8 cellular contexts compared by ENCODE assay signal in the genomic region with DNA sequence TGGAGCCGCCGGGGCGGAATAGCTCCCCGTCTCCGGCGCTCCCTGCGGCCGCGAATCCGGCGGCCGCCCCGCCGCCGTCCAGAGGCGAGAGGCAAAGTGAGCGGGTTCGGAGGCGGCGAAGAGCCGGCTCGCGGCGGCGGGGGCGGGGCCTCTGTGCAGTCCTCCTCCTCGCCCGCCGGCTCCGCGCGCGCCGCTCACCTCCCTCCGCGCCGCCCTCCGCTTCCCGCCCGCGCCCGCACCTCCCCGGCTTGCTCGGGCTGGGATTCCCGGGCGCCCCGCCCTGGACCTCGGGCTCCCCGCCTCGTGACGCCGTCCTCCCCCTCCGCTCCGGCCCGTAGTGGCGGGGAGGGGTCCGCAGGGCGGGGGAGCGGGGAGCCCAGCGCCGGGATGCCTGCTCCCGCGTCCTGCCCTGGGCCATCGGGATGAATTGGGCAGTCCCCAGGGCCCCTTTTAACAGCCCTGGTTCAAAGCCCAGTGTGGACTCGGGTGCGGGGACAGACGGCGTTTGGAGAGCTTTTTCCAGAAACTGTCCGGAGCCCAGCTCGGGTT. TPM values are rescaled to one million over a fixed set of nuclear protein-coding genes. Genes with fewer than 3 reads are reported as not detected.
DNase-seq lines count a peak whose midpoint lies in the region; ATAC-seq and TF ChIP-seq lines count a peak whose summit lies in the region.

A gene with protein sequence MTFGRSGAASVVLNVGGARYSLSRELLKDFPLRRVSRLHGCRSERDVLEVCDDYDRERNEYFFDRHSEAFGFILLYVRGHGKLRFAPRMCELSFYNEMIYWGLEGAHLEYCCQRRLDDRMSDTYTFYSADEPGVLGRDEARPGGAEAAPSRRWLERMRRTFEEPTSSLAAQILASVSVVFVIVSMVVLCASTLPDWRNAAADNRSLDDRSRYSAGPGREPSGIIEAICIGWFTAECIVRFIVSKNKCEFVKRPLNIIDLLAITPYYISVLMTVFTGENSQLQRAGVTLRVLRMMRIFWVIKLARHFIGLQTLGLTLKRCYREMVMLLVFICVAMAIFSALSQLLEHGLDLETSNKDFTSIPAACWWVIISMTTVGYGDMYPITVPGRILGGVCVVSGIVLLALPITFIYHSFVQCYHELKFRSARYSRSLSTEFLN (minus strand): TSS at position 98 of the 549 bp plus-strand sequence. CDS start 481 bp downstream, outside the sequence.

- POLR2A ChIA-PET in CD8-positive, alpha-beta memory T cell (lab: Charles Lee), result no interaction called here

- peak; percentile 39 to 62 (median 50) for DNase-seq in CD8-positive, alpha-beta memory T cell
- DNase-seq in M059J (ENCODE audit: low read depth) (peak; percentile 57), SW480 (ENCODE audit: low spot score) (peak; percentile 45), adipocyte (ENCODE audit: low read depth) (peak; percentile 76), hepatocyte (ENCODE audit: low spot score) (peak; percentile 89), cerebellar nuclear complex (lab: John Stamatoyannopoulos, UW) (no peak)

- peak within 1 kb of the TSS in 7 of 8 donors; percentile 22 to 87 (median 58) for H3K27ac Mint-ChIP-seq in CD8-positive, alpha-beta memory T cell

- peak within 1 kb of the TSS; percentile 66 for H3K4me3 ChIP-seq in CD8-positive, alpha-beta memory T cell (ENCODE audit: low read length)
- H3K4me3 ChIP-seq in adipocyte (ENCODE audit: low read length), result peak within 1 kb of the TSS; percentile 75
- H3K4me3 ChIP-seq in hepatocyte, result peak within 1 kb of the TSS; percentile 82
- peak within 1 kb of the TSS; percentile 71 for H3K4me3 ChIP-seq in skeletal muscle satellite cell (ENCODE audit: low read length)

- no peaks in the 10 kb centered on the region for H4K20me1 ChIP-seq in hepatocyte (ENCODE audit: insufficient read depth, poor library complexity, severe bottlenecking)

- 0% methylated on average over 18 of the region's 70 CpGs for WGBS in hepatocyte (ENCODE audit: low lambda C conversion rate, missing lambda C conversion rate)

- H2AFZ ChIP-seq in hepatocyte, result peak within 1 kb of the TSS; percentile 82

- CTCF ChIA-PET in CD8-positive, alpha-beta memory T cell (lab: Charles Lee), result interaction anchor here (1.1 kb wide), 1 partner anchor 169 kb away, joined by 4 read pairs; no protein-coding TSS in a partner anchor

- peak within 1 kb of the TSS; percentile 84 to 98 (median 95) for H3K4me3 Mint-ChIP-seq in CD8-positive, alpha-beta memory T cell

- H3K9me3 Mint-ChIP-seq in CD8-positive, alpha-beta memory T cell, result peaks cover 0 to 1% (median 0%) of the 10 kb centered on the region in 5 donors

- H3K79me2 ChIP-seq in hepatocyte, result no peaks in the 10 kb centered on the region

- no peaks in the 10 kb centered on the region for H3K9me3 ChIP-seq in CD8-positive, alpha-beta memory T cell (ENCODE audit: low read length)
- H3K9me3 ChIP-seq in adipocyte (ENCODE audit: control insufficient read depth, low read length), result peaks cover 4% of the 10 kb centered on the region
- H3K9me3 ChIP-seq in hepatocyte (ENCODE audit: low read depth), result no peaks in the 10 kb centered on the region
- no peaks in the 10 kb centered on the region for H3K9me3 ChIP-seq in skeletal muscle satellite cell (replicated peaks; ENCODE audit: low read length)

- no peaks in the 10 kb centered on the region for H3K9me2 ChIP-seq in hepatocyte (replicated peaks; ENCODE audit: insufficient read depth)

- H3K4me1 Mint-ChIP-seq in CD8-positive, alpha-beta memory T cell, result peaks cover 7 to 12% (median 7%) of the 10 kb centered on the region in 3 donors

- H3K27me3 ChIP-seq in CD8-positive, alpha-beta memory T cell (ENCODE audit: insufficient read depth, low read length, poor library complexity, severe bottlenecking), result no peaks in the 10 kb centered on the region
- H3K27me3 ChIP-seq in adipocyte (replicated peaks; ENCODE audit: control insufficient read depth, insufficient read depth, low read length) (peaks cover 27% of the 10 kb centered on the region), hepatocyte (peaks cover 37% of the 10 kb centered on the region), skeletal muscle satellite cell (ENCODE audit: control insufficient read depth, insufficient read depth, low read length) (peaks cover 59% of the 10 kb centered on the region)

- H3K36me3 Mint-ChIP-seq in CD8-positive, alpha-beta memory T cell, result peaks cover 0 to 1% (median 0%) of the 10 kb centered on the region in 3 donors

- H3K27me3 Mint-ChIP-seq in CD8-positive, alpha-beta memory T cell, result peaks cover 16 to 30% of the 10 kb centered on the region in 2 donors

- no peaks in the 10 kb centered on the region for H3K4me1 ChIP-seq in CD8-positive, alpha-beta memory T cell (ENCODE audit: insufficient read depth, low read length)
- H3K4me1 ChIP-seq in adipocyte (ENCODE audit: control insufficient read depth, insufficient read depth, low read length) (peaks cover 5% of the 10 kb centered on the region), hepatocyte (ENCODE audit: insufficient read depth) (no peaks in the 10 kb centered on the region), skeletal muscle satellite cell (ENCODE audit: control insufficient read depth, insufficient read depth, low read length) (peaks cover 9% of the 10 kb centered on the region)

- peak within 1 kb of the TSS; percentile 100 for H3K4me2 ChIP-seq in hepatocyte
- peak within 1 kb of the TSS; percentile 87 for H3K4me2 ChIP-seq in skeletal muscle satellite cell (ENCODE audit: low read length)

- no peak for TF ChIP-seq CTCF in hepatocyte (IDR thresholded peaks at IDR 0.05; ENCODE audit: poor library complexity)

- H3K9ac ChIP-seq in adipocyte (ENCODE audit: low read length) (peak within 1 kb of the TSS; percentile 24), skeletal muscle satellite cell (ENCODE audit: low read depth, low read length) (peak within 1 kb of the TSS; percentile 6)

- ATAC-seq in GM21526 (IDR thresholded peaks at IDR 0.05; ENCODE audit: low FRiP score, unreplicated experiment), result peak; percentile 52

- H3K36me3 ChIP-seq in CD8-positive, alpha-beta memory T cell (ENCODE audit: insufficient read depth, low read length), result no peaks in the 10 kb centered on the region
- H3K36me3 ChIP-seq in adipocyte (ENCODE audit: control insufficient read depth, insufficient read depth, low read length, severe bottlenecking), result no peaks in the 10 kb centered on the region
- no peaks in the 10 kb centered on the region for H3K36me3 ChIP-seq in hepatocyte (replicated peaks; ENCODE audit: insufficient read depth, low read depth)
- H3K36me3 ChIP-seq in skeletal muscle satellite cell (ENCODE audit: insufficient read depth, low read length), result no peaks in the 10 kb centered on the region

- peak within 1 kb of the TSS; percentile 12 for H3K27ac ChIP-seq in CD8-positive, alpha-beta memory T cell (ENCODE audit: low read depth, low read length)
- H3K27ac ChIP-seq in hepatocyte, result no peak within 1 kb of the TSS

RNA-seq across cellular contexts. Expression of the gene that starts here (rescaled TPM):
- total RNA-seq in CD8-positive, alpha-beta memory T cell, result under 1 TPM; 0.07 to 0.09 TPM
- polyA plus RNA-seq in CD8-positive, alpha-beta memory T cell, result not detected
- total RNA-seq in M059J (2014; rRNA removed; shearing (Covaris generic)), result 0.02 and 0.52 TPM in 2 replicates
- 0.28 and 0.57 TPM in 2 replicates for total RNA-seq in hepatocyte
- 0.13 TPM in 1 of 2 replicates, not detected in the other for polyA plus RNA-seq in hepatocyte
- under 0.01 TPM in 1 of 2 replicates, not detected in the other for total RNA-seq in skeletal muscle satellite cell (2012; rRNA removed)

Comparison
In these comparisons a context has a peak if more than half of its experiments do, and no peak if none do; other contexts are left out.
1. Peak in DNase-seq, H3K4me3 ChIP-seq and H3K27ac ChIP-seq in CD8-positive, alpha-beta memory T cell; RNA of the gene not detected or under 1 TPM.
2. Peak in DNase-seq in M059J; RNA of the gene not detected or under 1 TPM.
3. Peak in DNase-seq, H3K4me3 ChIP-seq and H3K4me2 ChIP-seq in hepatocyte; RNA of the gene not detected or under 1 TPM.
4. DNase-seq: peak in SW480 (single experiment) and adipocyte (single experiment); none in cerebellar nuclear complex (0 of 2).
5. Peak in every context shown above with its lines, with median percentiles within 50 percentile points of each other: H3K4me3 ChIP-seq.